Comparison of ENCODE assay signal across 3 cellular contexts in the genomic region with DNA sequence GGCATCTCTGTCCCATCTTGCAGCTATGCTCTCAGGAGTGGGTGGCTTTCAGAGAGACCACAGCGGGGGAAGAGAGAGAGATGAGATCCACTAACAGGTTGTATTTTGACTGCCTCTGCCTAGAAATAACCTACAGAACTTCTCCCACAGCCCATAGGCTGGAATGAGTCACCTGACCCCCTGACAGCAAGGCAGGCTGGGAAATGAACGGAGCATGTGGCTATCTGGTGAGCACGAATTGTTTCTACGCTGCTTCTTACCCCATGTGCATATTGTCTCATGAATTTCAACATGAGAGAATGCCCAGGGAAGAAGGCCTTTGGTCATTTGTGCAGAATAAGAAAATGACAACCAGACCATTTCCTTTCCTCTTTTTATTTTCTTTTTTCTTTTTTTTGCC.
A peak's percentile ranks its signal among the peaks of the same experiment; 100 is the strongest.
TF ChIP-seq lines count a peak whose summit lies in the region.

No MANE protein-coding gene starts in this region.

TF ChIP-seq in Ishikawa, 13 proteins besides CTCF, POLR2A, EP300 and RAD21:
- TF ChIP-seq, protein P1, sequence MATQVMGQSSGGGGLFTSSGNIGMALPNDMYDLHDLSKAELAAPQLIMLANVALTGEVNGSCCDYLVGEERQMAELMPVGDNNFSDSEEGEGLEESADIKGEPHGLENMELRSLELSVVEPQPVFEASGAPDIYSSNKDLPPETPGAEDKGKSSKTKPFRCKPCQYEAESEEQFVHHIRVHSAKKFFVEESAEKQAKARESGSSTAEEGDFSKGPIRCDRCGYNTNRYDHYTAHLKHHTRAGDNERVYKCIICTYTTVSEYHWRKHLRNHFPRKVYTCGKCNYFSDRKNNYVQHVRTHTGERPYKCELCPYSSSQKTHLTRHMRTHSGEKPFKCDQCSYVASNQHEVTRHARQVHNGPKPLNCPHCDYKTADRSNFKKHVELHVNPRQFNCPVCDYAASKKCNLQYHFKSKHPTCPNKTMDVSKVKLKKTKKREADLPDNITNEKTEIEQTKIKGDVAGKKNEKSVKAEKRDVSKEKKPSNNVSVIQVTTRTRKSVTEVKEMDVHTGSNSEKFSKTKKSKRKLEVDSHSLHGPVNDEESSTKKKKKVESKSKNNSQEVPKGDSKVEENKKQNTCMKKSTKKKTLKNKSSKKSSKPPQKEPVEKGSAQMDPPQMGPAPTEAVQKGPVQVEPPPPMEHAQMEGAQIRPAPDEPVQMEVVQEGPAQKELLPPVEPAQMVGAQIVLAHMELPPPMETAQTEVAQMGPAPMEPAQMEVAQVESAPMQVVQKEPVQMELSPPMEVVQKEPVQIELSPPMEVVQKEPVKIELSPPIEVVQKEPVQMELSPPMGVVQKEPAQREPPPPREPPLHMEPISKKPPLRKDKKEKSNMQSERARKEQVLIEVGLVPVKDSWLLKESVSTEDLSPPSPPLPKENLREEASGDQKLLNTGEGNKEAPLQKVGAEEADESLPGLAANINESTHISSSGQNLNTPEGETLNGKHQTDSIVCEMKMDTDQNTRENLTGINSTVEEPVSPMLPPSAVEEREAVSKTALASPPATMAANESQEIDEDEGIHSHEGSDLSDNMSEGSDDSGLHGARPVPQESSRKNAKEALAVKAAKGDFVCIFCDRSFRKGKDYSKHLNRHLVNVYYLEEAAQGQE (IDR thresholded peaks at IDR 0.05; ENCODE audit: low read depth): no peak
- TF ChIP-seq ZBTB7A (IDR thresholded peaks at IDR 0.05; ENCODE audit: low read depth): no peak
- no peak for TF ChIP-seq TEAD4 (IDR thresholded peaks at IDR 0.05)
- TF ChIP-seq, protein P2, sequence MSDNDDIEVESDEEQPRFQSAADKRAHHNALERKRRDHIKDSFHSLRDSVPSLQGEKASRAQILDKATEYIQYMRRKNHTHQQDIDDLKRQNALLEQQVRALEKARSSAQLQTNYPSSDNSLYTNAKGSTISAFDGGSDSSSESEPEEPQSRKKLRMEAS (IDR thresholded peaks at IDR 0.05): no peak
- no peak for TF ChIP-seq FOXM1 (IDR thresholded peaks at IDR 0.05; ENCODE audit: borderline replicate concordance, low read depth)
- TF ChIP-seq TCF12 (IDR thresholded peaks at IDR 0.05; ENCODE audit: low read depth): no peak
- TF ChIP-seq, protein P3, sequence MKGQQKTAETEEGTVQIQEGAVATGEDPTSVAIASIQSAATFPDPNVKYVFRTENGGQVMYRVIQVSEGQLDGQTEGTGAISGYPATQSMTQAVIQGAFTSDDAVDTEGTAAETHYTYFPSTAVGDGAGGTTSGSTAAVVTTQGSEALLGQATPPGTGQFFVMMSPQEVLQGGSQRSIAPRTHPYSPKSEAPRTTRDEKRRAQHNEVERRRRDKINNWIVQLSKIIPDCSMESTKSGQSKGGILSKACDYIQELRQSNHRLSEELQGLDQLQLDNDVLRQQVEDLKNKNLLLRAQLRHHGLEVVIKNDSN (IDR thresholded peaks at IDR 0.05): peak; percentile 45; the same call in 1 of the 2 replicates
- no peak for TF ChIP-seq CREB1 (IDR thresholded peaks at IDR 0.05; ENCODE audit: low read depth)

TF ChIP-seq in K562, 482 proteins besides CTCF, POLR2A, EP300 and RAD21 (continued from another document and continues in another):
- TF ChIP-seq, protein P3 (CRISPR knock-in tag; IDR thresholded peaks at IDR 0.05): peak; percentile 79
- TF ChIP-seq NFYB (IDR thresholded peaks at IDR 0.05; ENCODE audit: extremely low read depth, insufficient read length) (peak; percentile 71), L3MBTL2 (IDR thresholded peaks at IDR 0.05) (peak; percentile 70), NCOA4 (IDR thresholded peaks at IDR 0.05; ENCODE audit: partially characterized antibody) (no peak), BRD9 (IDR thresholded peaks at IDR 0.05; ENCODE audit: low read depth, partially characterized antibody) (no peak), GABPB2 (CRISPR knock-in tag; conservative IDR thresholded peaks at IDR 0.05) (no peak), CBFA2T3 (IDR thresholded peaks at IDR 0.05) (no peak), CBFB (CRISPR knock-in tag; IDR thresholded peaks at IDR 0.05) (no peak), RAD51 (IDR thresholded peaks at IDR 0.05; ENCODE audit: borderline replicate concordance, low read depth) (peak; percentile 53; the same call in 1 of the 2 replicates)
- TF ChIP-seq, protein P4, sequence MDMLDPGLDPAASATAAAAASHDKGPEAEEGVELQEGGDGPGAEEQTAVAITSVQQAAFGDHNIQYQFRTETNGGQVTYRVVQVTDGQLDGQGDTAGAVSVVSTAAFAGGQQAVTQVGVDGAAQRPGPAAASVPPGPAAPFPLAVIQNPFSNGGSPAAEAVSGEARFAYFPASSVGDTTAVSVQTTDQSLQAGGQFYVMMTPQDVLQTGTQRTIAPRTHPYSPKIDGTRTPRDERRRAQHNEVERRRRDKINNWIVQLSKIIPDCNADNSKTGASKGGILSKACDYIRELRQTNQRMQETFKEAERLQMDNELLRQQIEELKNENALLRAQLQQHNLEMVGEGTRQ (CRISPR knock-in tag; IDR thresholded peaks at IDR 0.05): peak; percentile 83
- TF ChIP-seq, protein P5, sequence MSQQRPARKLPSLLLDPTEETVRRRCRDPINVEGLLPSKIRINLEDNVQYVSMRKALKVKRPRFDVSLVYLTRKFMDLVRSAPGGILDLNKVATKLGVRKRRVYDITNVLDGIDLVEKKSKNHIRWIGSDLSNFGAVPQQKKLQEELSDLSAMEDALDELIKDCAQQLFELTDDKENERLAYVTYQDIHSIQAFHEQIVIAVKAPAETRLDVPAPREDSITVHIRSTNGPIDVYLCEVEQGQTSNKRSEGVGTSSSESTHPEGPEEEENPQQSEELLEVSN (IDR thresholded peaks at IDR 0.05; ENCODE audit: borderline replicate concordance in 1 of 2, extremely low read depth in 1 of 2, insufficient read depth in 1 of 2, insufficient read length in 1 of 2, low read depth in 1 of 2, low read length in 1 of 2, poor library complexity in 1 of 2, severe bottlenecking in 1 of 2): peak in 1 of 2 experiments; percentile 45

TF ChIP-seq in neural cell, 6 proteins besides CTCF, POLR2A, EP300 and RAD21 (continued from another document):
- TF ChIP-seq, protein P1 (IDR thresholded peaks at IDR 0.05; ENCODE audit: borderline replicate concordance): no peak
- TF ChIP-seq SMC3 (conservative IDR thresholded peaks at IDR 0.05; ENCODE audit: poor library complexity): no peak
- TF ChIP-seq POLR2AphosphoS5 (IDR thresholded peaks at IDR 0.05): no peak
- TF ChIP-seq EZH2 (IDR thresholded peaks at IDR 0.05; ENCODE audit: borderline replicate concordance, insufficient read depth, low read length, poor library complexity, severe bottlenecking): no peak
